In genomic region chr1:45843474-45843905, GRCh38 we compare ENCODE assay signal across 9 cellular contexts. TPM values are rescaled to one million over a fixed set of nuclear protein-coding genes. Genes with fewer than 3 reads are reported as not detected.
DNase-seq lines count a peak whose midpoint lies in the region; ATAC-seq, FAIRE-seq and TF ChIP-seq lines count a peak whose summit lies in the region.
"Had no signal": no experiment of that assay in that cellular context is flagged by ENCODE, and none has a peak within 500 bp of the region (broad histone marks: within the 10 kb centered on the region; RNA-seq: fewer than 3 reads in every experiment).

No MANE protein-coding gene starts in this region.

- peak overlapping the region; percentile 39 for H3K27ac Mint-ChIP-seq in activated T-cell treated with anti-CD3 and anti-CD28 coated beads, Interleukin-2, amount 50 U/mL, for 72 hours

- H3K9ac ChIP-seq in smooth muscle cell (ENCODE audit: low read depth), result no peak overlapping the region

- H3K9me3 ChIP-seq in smooth muscle cell (replicated peaks; ENCODE audit: low read depth), result no peaks in the 10 kb centered on the region

- H3K4me3 Mint-ChIP-seq in activated T-cell treated with anti-CD3 and anti-CD28 coated beads, Interleukin-2, amount 50 U/mL, for 72 hours, result peak overlapping the region; percentile 7 to 58
- no peak overlapping the region for H3K4me3 Mint-ChIP-seq in activated T-cell treated with anti-CD3 and anti-CD28 coated beads, Interleukin-2, amount 50 U/mL, for 4 hours

- no peak overlapping the region for H3K27ac ChIP-seq in smooth muscle cell (ENCODE audit: low read depth)

- ATAC-seq in activated T-cell treated with anti-CD3 and anti-CD28 coated beads, Interleukin-2, amount 50 U/mL, for 72 hours (replicated peaks in 1 of 2), result peak; percentile 35 to 51
- no peak for ATAC-seq in activated T-cell treated with anti-CD3 and anti-CD28 coated beads, Interleukin-2, amount 50 U/mL, for 4 hours
- ATAC-seq in HG02852 (IDR thresholded peaks at IDR 0.05; ENCODE audit: unreplicated experiment), result no peak

- H3K36me3 ChIP-seq in smooth muscle cell (ENCODE audit: low read depth), result no peaks in the 10 kb centered on the region

- TF ChIP-seq CTCF in smooth muscle cell (IDR thresholded peaks at IDR 0.05; ENCODE audit: borderline replicate concordance, insufficient read depth, poor library complexity, severe bottlenecking), result peak; percentile 14

- FAIRE-seq in RCC 7860 (lab: Jason Lieb, UNC) (peak; percentile 74), endometrium (lab: Jason Lieb, UNC) (peak; percentile 63)

- H3K27me3 Mint-ChIP-seq in activated T-cell treated with anti-CD3 and anti-CD28 coated beads, Interleukin-2, amount 50 U/mL, for 72 hours (ENCODE audit: low read depth), result no peaks in the 10 kb centered on the region
- H3K27me3 Mint-ChIP-seq in activated T-cell treated with anti-CD3 and anti-CD28 coated beads, Interleukin-2, amount 50 U/mL, for 4 hours (ENCODE audit: low read depth), result no peaks in the 10 kb centered on the region

- no peaks in the 10 kb centered on the region for H3F3A ChIP-seq in smooth muscle cell (ENCODE audit: low read depth)

- peaks cover 0 to under 1% of the 10 kb centered on the region in 2 donors for H3K36me3 Mint-ChIP-seq in activated T-cell treated with anti-CD3 and anti-CD28 coated beads, Interleukin-2, amount 50 U/mL, for 72 hours (ENCODE audit: insufficient read depth in 2 of 2)
- peaks cover 2% of the 10 kb centered on the region for H3K36me3 Mint-ChIP-seq in activated T-cell treated with anti-CD3 and anti-CD28 coated beads, Interleukin-2, amount 50 U/mL, for 4 hours (ENCODE audit: insufficient read depth)

- peaks cover 3% of the 10 kb centered on the region for H3K4me1 ChIP-seq in smooth muscle cell (ENCODE audit: low read depth)

- no peak overlapping the region for H2AFZ ChIP-seq in smooth muscle cell (ENCODE audit: low read depth)

- peaks cover 25% of the 10 kb centered on the region for H3K79me2 ChIP-seq in smooth muscle cell (ENCODE audit: low read depth)

- H3K4me3 ChIP-seq in smooth muscle cell, result no peak overlapping the region

- no peak for DNase-seq in activated T-cell treated with anti-CD3 and anti-CD28 coated beads, Interleukin-2, amount 50 U/mL, for 72 hours
- no peak for DNase-seq in activated T-cell treated with anti-CD3 and anti-CD28 coated beads, Interleukin-2, amount 50 U/mL, for 4 hours
- peak; percentile 24 for DNase-seq in RCC 7860 (ENCODE audit: low spot score)
- DNase-seq in smooth muscle cell (lab: John Stamatoyannopoulos, UW; ENCODE audit: unreplicated experiment), result no peak
- no peak for DNase-seq in putamen (ENCODE audit: low spot score)
- DNase-seq in middle frontal gyrus (ENCODE audit: extremely low spot score, low spot score), result no peak
- DNase-seq: activated CD4-positive, alpha-beta T cell treated with anti-CD3 and anti-CD28 coated beads, Interleukin-2, amount 50 U/mL, for 48 hours had no signal

- H4K20me1 ChIP-seq in smooth muscle cell (ENCODE audit: low read depth), result peaks cover 7% of the 10 kb centered on the region

- no peak overlapping the region for H3K4me2 ChIP-seq in smooth muscle cell

- H3K9me3 Mint-ChIP-seq in activated T-cell treated with anti-CD3 and anti-CD28 coated beads, Interleukin-2, amount 50 U/mL, for 72 hours, result peaks cover under 1% of the 10 kb centered on the region in 2 donors
- no peaks in the 10 kb centered on the region for H3K9me3 Mint-ChIP-seq in activated T-cell treated with anti-CD3 and anti-CD28 coated beads, Interleukin-2, amount 50 U/mL, for 4 hours

- H3K27me3 ChIP-seq in smooth muscle cell (ENCODE audit: low read depth), result no peaks in the 10 kb centered on the region

- peaks cover 12% of the 10 kb centered on the region for H3K4me1 Mint-ChIP-seq in activated T-cell treated with anti-CD3 and anti-CD28 coated beads, Interleukin-2, amount 50 U/mL, for 72 hours (ENCODE audit: low read depth)
- H3K4me1 Mint-ChIP-seq in activated T-cell treated with anti-CD3 and anti-CD28 coated beads, Interleukin-2, amount 50 U/mL, for 4 hours (ENCODE audit: low read depth), result peaks cover 5% of the 10 kb centered on the region

RNA-seq across cellular contexts. Expression of gene MAST2, which starts 40.1 kb away (rescaled TPM):
- total RNA-seq in activated T-cell treated with anti-CD3 and anti-CD28 coated beads, Interleukin-2, amount 50 U/mL, for 72 hours, result 10 to 100 TPM; 20.7 to 21.0 TPM
- 10 to 100 TPM; 15.7 to 19.3 (median 17.6) TPM for total RNA-seq in activated T-cell treated with anti-CD3 and anti-CD28 coated beads, Interleukin-2, amount 50 U/mL, for 4 hours
- total RNA-seq in smooth muscle cell, result 18.4 and 21.5 TPM in 2 replicates
- 26.2 and 34.8 TPM in 2 replicates for polyA plus RNA-seq in smooth muscle cell

Comparison
In these comparisons a context has a peak if more than half of its experiments do, and no peak if none do; other contexts are left out.
1. ATAC-seq: peak in activated T-cell treated with anti-CD3 and anti-CD28 coated beads, Interleukin-2, amount 50 U/mL, for 72 hours (2 of 2); none in activated T-cell treated with anti-CD3 and anti-CD28 coated beads, Interleukin-2, amount 50 U/mL, for 4 hours (0 of 2) and HG02852 (single experiment).